In the genomic region with DNA sequence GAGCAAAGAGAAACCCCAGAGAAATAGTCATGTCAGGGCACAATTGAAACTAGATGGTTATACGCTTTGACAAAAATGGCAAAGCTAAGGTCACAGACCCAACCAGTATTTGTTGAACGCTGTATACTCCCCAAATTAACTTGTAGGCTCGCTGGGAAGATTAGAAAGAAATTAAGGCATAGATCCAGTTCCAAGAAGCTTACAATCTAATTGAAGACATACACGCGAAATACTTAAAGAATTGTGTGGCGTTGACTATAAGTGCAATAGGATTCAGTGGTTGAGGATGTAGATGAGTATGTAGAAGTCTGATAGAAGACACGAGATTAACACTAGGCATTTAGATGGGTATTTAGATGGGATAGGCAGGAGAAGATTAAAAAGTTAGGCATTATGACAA, we compare ENCODE assay signal across 9 cellular contexts. TPM values are rescaled to one million over a fixed set of nuclear protein-coding genes. Genes with fewer than 3 reads are reported as not detected.
DNase-seq lines count a peak whose midpoint lies in the region; ATAC-seq, FAIRE-seq and TF ChIP-seq lines count a peak whose summit lies in the region.
"Had no signal": no experiment of that assay in that cellular context is flagged by ENCODE, and none has a peak within 500 bp of the region (broad histone marks: within the 10 kb centered on the region; RNA-seq: fewer than 3 reads in every experiment).

No MANE protein-coding gene starts in this region.

- H3K9me3 Mint-ChIP-seq in osteocyte (ENCODE audit: unreplicated experiment): no peaks in the 10 kb centered on the region

- H3K4me1 ChIP-seq in A549 (peaks cover 6% of the 10 kb centered on the region; the same call in 2 of the 3 replicates), mesendoderm (ENCODE audit: control insufficient read depth, low read depth, low read length) (no peaks in the 10 kb centered on the region)

- no peak overlapping the region for H3K23ac ChIP-seq in mesendoderm (ENCODE audit: low read length)

- H3K27me3 Mint-ChIP-seq in osteocyte (ENCODE audit: unreplicated experiment): peaks cover 4% of the 10 kb centered on the region

- in situ Hi-C loops in GM13977 (cut with MboI; ENCODE audit: low pct_unique_long_range_greater_than_20kb, low sequenced_read_pairs, unreplicated experiment): no loop called here

- H3K4me3 Mint-ChIP-seq in osteocyte (ENCODE audit: unreplicated experiment): no peak overlapping the region

- no peak for TF ChIP-seq POLR2A in A549 (IDR thresholded peaks at IDR 0.05; ENCODE audit: low read length)

- CTCF ChIA-PET in A549 (lab: Yijun Ruan, JAX): interaction anchor here (0.6 to 3.2 kb wide), 5 partner anchors 72 to 356 kb away, joined by 3 to 34 read pairs (median 6); no protein-coding TSS in a partner anchor

- no peaks in the 10 kb centered on the region for H3K27me3 ChIP-seq in mesendoderm (ENCODE audit: insufficient read depth, low read length, poor library complexity)

- H3K4me2 ChIP-seq in A549 (peak overlapping the region; percentile 78), mesendoderm (ENCODE audit: low read length) (peak overlapping the region; percentile 74)

- TF ChIP-seq CTCF in A549 (IDR thresholded peaks at IDR 0.05): no peak
- no peak for TF ChIP-seq CTCF in cardiac fibroblast (IDR thresholded peaks at IDR 0.05; ENCODE audit: low read depth, low read length)
- no peak for TF ChIP-seq CTCF in GM13977 (IDR thresholded peaks at IDR 0.05; ENCODE audit: extremely low read depth, insufficient read depth, missing control alignments)
- TF ChIP-seq CTCF in osteocyte (IDR thresholded peaks at IDR 0.05): no peak

- H3K4me3 ChIP-seq in A549: peak overlapping the region; percentile 80
- H3K4me3 ChIP-seq in cardiac fibroblast (replicated peaks in 1 of 2; ENCODE audit: low read depth in 2 of 2, low read length in 2 of 2): peak overlapping the region; percentile 80 to 83
- H3K4me3 ChIP-seq in mesendoderm (ENCODE audit: low read length): peak overlapping the region; percentile 68

- H3K18ac ChIP-seq in mesendoderm (ENCODE audit: low read length): no peak overlapping the region

- H3K9ac ChIP-seq in mesendoderm (ENCODE audit: low read length): peak overlapping the region; percentile 48

- H2BK5ac ChIP-seq in mesendoderm (ENCODE audit: low read length): no peak overlapping the region

- no peak for FAIRE-seq in A549 (lab: Jason Lieb, UNC)

- peaks cover 17% of the 10 kb centered on the region for H3K36me3 Mint-ChIP-seq in osteocyte (ENCODE audit: unreplicated experiment)

- no peak overlapping the region for H3K4ac ChIP-seq in mesendoderm (ENCODE audit: low read depth, low read length)

- no peaks in the 10 kb centered on the region for H3K9me3 ChIP-seq in A549

- POLR2A ChIA-PET in A549 (lab: Yijun Ruan, JAX): interaction anchor here (0.6 kb wide), 1 partner anchor 813 kb away, joined by 3 read pairs; no protein-coding TSS in a partner anchor

- TF ChIP-seq EP300 in A549 (IDR thresholded peaks at IDR 0.05): no peak

- no peak overlapping the region for H4K5ac ChIP-seq in mesendoderm (ENCODE audit: low read length)

- H2BK120ac ChIP-seq in mesendoderm (ENCODE audit: low read depth, low read length): no peak overlapping the region

- ATAC-seq in A549 (peak in 1 of 2 experiments; percentile 15; a peak in 3 of 6 replicates), GM21786 (IDR thresholded peaks at IDR 0.05; ENCODE audit: unreplicated experiment) (no peak)

- no peak overlapping the region for H4K8ac ChIP-seq in mesendoderm (ENCODE audit: low read depth, low read length)

- H3K27ac ChIP-seq in A549: peak overlapping the region; percentile 84 to 90; a peak in 5 of 6 replicates
- H3K27ac ChIP-seq in mesendoderm (ENCODE audit: low read depth, low read length): no peak overlapping the region

- WGBS in A549 (ENCODE audit: missing lambda C conversion rate): 40% methylated on average over 7 of the region's 7 CpGs
- no CpG with 5 or more reads among the region's 7 CpGs for whole genome bisulfite sequencing in mesendoderm (ENCODE audit: extremely low coverage, insufficient coverage, low lambda C conversion rate)

- no peak overlapping the region for H2AK5ac ChIP-seq in mesendoderm (ENCODE audit: low read length)

- DNase-seq in A549 (ENCODE audit: low read depth in 1 of 2, low spot score in 1 of 2): no peak
- peak; percentile 2 for DNase-seq in HS-27A (ENCODE audit: low read depth)
- DNase-seq in cardiac fibroblast (ENCODE audit: low read depth in 2 of 2): no peak
- no peak for DNase-seq in mesendoderm
- DNase-seq in GM13977 (ENCODE audit: low spot score): no peak
- no peak for DNase-seq in osteocyte (ENCODE audit: extremely low spot score, unreplicated experiment)
- DNase-seq in NCI-H2081 (lab: John Stamatoyannopoulos, UW): no peak

- H3K36me3 ChIP-seq in mesendoderm (ENCODE audit: control insufficient read depth, insufficient read depth, low read length): no peaks in the 10 kb centered on the region

- no peak for TF ChIP-seq RAD21 in A549 (conservative IDR thresholded peaks at IDR 0.05 in 1 of 2, IDR thresholded peaks at IDR 0.05 in 1 of 2)

- no peaks in the 10 kb centered on the region for H3K79me2 ChIP-seq in mesendoderm (ENCODE audit: control insufficient read depth, insufficient read depth, low read length)

- peak overlapping the region; percentile 29 for H3K56ac ChIP-seq in mesendoderm (ENCODE audit: low read length)

- H3K4me1 Mint-ChIP-seq in osteocyte (ENCODE audit: unreplicated experiment): peaks cover 4% of the 10 kb centered on the region

- H3K79me1 ChIP-seq in mesendoderm (ENCODE audit: low read length): no peaks in the 10 kb centered on the region

- no peak overlapping the region for H2BK15ac ChIP-seq in mesendoderm (replicated peaks; ENCODE audit: low read depth)

- no peak overlapping the region for H3K27ac Mint-ChIP-seq in osteocyte (ENCODE audit: unreplicated experiment)

TF ChIP-seq in A549, 52 proteins besides CTCF, POLR2A, EP300 and RAD21:
- TF ChIP-seq POLR2AphosphoS2 (conservative IDR thresholded peaks at IDR 0.05; ENCODE audit: low read length): no peak
- no peak for TF ChIP-seq FOSL2 (IDR thresholded peaks at IDR 0.05)
- no peak for TF ChIP-seq FOSL2 (CRISPR knock-in tag; IDR thresholded peaks at IDR 0.05)
- TF ChIP-seq, protein P1, sequence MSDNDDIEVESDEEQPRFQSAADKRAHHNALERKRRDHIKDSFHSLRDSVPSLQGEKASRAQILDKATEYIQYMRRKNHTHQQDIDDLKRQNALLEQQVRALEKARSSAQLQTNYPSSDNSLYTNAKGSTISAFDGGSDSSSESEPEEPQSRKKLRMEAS (IDR thresholded peaks at IDR 0.05): no peak
- no peak for TF ChIP-seq FOXS1 (CRISPR knock-in tag; IDR thresholded peaks at IDR 0.05)
- no peak for TF ChIP-seq CEBPB (IDR thresholded peaks at IDR 0.05)
- no peak for TF ChIP-seq GATA3 (IDR thresholded peaks at IDR 0.05; ENCODE audit: borderline replicate concordance)
- TF ChIP-seq CBX8 (IDR thresholded peaks at IDR 0.05): no peak
- no peak for TF ChIP-seq FOSB (CRISPR knock-in tag; IDR thresholded peaks at IDR 0.05)
- no peak for TF ChIP-seq NPAS2 (CRISPR knock-in tag; IDR thresholded peaks at IDR 0.05; ENCODE audit: borderline replicate concordance)
- TF ChIP-seq, protein P2, sequence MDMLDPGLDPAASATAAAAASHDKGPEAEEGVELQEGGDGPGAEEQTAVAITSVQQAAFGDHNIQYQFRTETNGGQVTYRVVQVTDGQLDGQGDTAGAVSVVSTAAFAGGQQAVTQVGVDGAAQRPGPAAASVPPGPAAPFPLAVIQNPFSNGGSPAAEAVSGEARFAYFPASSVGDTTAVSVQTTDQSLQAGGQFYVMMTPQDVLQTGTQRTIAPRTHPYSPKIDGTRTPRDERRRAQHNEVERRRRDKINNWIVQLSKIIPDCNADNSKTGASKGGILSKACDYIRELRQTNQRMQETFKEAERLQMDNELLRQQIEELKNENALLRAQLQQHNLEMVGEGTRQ (IDR thresholded peaks at IDR 0.05): no peak
- TF ChIP-seq NR3C1 (IDR thresholded peaks at IDR 0.05): no peak

RNA-seq across cellular contexts. Expression of gene FAM229B, which starts 0.5 kb away (rescaled TPM):
- polyA plus RNA-seq in A549 (2011; rRNA removed): 17.3 and 20.2 TPM in 2 replicates
- polyA plus RNA-seq in A549 (2012; cell fraction: cytosol; rRNA removed): 5.5 and 5.8 TPM in 2 replicates
- 1.3 and 2.1 TPM in 2 replicates for polyA plus RNA-seq in A549 (2012; cell fraction: nucleus; rRNA removed)
- 8.7 to 10.4 TPM (median 9.9 TPM) in 3 replicates for polyA plus RNA-seq in A549 (2017; fragmentation: RNase III; extraction: RNeasy Plus Mini Kit Qiagen cat#74134 plus additional on column Dnase treatment)
- 1.2 and 2.2 TPM in 2 replicates for polyA minus RNA-seq in A549 (2011; rRNA and poly(A)+ RNA removed)
- polyA plus RNA-seq in mesendoderm (2013, experiment 1 of 2): 12.4 TPM
- 12.6 TPM for polyA plus RNA-seq in mesendoderm (2013, experiment 2 of 2)
- total RNA-seq in osteocyte: 27.5 and 29.2 TPM in 2 replicates

RNA-seq across cellular contexts. Expression of gene TUBE1, which starts 0.6 kb away (rescaled TPM):
- polyA plus RNA-seq in A549 (2011; rRNA removed) (20.3 and 32.5 TPM in 2 replicates), A549 (2017; fragmentation: RNase III; extraction: RNeasy Plus Mini Kit Qiagen cat#74134 plus additional on column Dnase treatment) (6.8 to 9.7 TPM (median 7.2 TPM) in 3 replicates)
- polyA plus RNA-seq in A549 (2012; cell fraction: cytosol; rRNA removed): 4.3 and 5.7 TPM in 2 replicates
- 6.5 TPM in 2 replicates for polyA plus RNA-seq in A549 (2012; cell fraction: nucleus; rRNA removed)
- 9.1 and 9.5 TPM in 2 replicates for polyA minus RNA-seq in A549 (2011; rRNA and poly(A)+ RNA removed)
- polyA plus RNA-seq in mesendoderm (2013, experiment 1 of 2): 8.5 TPM
- 8.3 TPM for polyA plus RNA-seq in mesendoderm (2013, experiment 2 of 2)
- 27.2 and 27.6 TPM in 2 replicates for total RNA-seq in osteocyte

RNA-seq across cellular contexts. Expression of gene CCN6, which starts 34.0 kb away (rescaled TPM):
- polyA plus RNA-seq in A549 (2011; rRNA removed): not detected in 2 replicates
- polyA plus RNA-seq in A549 (2012; cell fraction: cytosol; rRNA removed): not detected in 2 replicates
- not detected in 2 replicates for polyA plus RNA-seq in A549 (2012; cell fraction: nucleus; rRNA removed)
- not detected in 3 replicates for polyA plus RNA-seq in A549 (2017; fragmentation: RNase III; extraction: RNeasy Plus Mini Kit Qiagen cat#74134 plus additional on column Dnase treatment)
- polyA minus RNA-seq in A549 (2011; rRNA and poly(A)+ RNA removed): not detected in 2 replicates
- not detected for polyA plus RNA-seq in mesendoderm (2013, experiment 1 of 2)
- polyA plus RNA-seq in mesendoderm (2013, experiment 2 of 2): not detected
- total RNA-seq in osteocyte: not detected in 2 replicates
- total RNA-seq: mesenteric fat pad had no signal
